In genomic region chr9:36008774-36009300, GRCh38 we compare ENCODE assay signal across 8 cellular contexts. TPM values are rescaled to one million over a fixed set of nuclear protein-coding genes. Genes with fewer than 3 reads are reported as not detected.
DNase-seq lines count a peak whose midpoint lies in the region; ATAC-seq and TF ChIP-seq lines count a peak whose summit lies in the region.

No MANE protein-coding gene starts in this region.

- no peaks in the 10 kb centered on the region for H3K36me3 Mint-ChIP-seq in effector memory CD8-positive, alpha-beta T cell (ENCODE audit: insufficient read depth)

- TF ChIP-seq CTCF in mucosa of descending colon (IDR thresholded peaks at IDR 0.05) = peak; percentile 97

- intact Hi-C loops in mucosa of descending colon (cut with DNase I, micrococcal nuclease) = loop anchor here in 1 of 2 donors (5.0 kb wide), 1 partner anchor 47 kb away; no protein-coding TSS in a partner anchor

- ATAC-seq in HG03439 (IDR thresholded peaks at IDR 0.05; ENCODE audit: unreplicated experiment) (peak; percentile 44), mucosa of descending colon (peak; percentile 83), GM21723 (IDR thresholded peaks at IDR 0.05; ENCODE audit: unreplicated experiment) (no peak)
- ATAC-seq in effector memory CD8-positive, alpha-beta T cell (replicated peaks) = peak; percentile 99

- no peaks in the 10 kb centered on the region for H3K36me3 ChIP-seq in mucosa of descending colon (ENCODE audit: low read depth)

- no peaks in the 10 kb centered on the region for H3K9me3 Mint-ChIP-seq in effector memory CD8-positive, alpha-beta T cell

- no peak overlapping the region for H3K4me3 ChIP-seq in mucosa of descending colon

- peaks cover 53 to 79% of the 10 kb centered on the region in 2 donors for H3K27me3 Mint-ChIP-seq in effector memory CD8-positive, alpha-beta T cell

- H3K4me1 ChIP-seq in mucosa of descending colon (ENCODE audit: low read depth) = peaks cover 11% of the 10 kb centered on the region

- H3K4me1 Mint-ChIP-seq in effector memory CD8-positive, alpha-beta T cell (ENCODE audit: low read depth in 2 of 2) = peaks cover 3 to 6% of the 10 kb centered on the region in 2 donors

- no peak overlapping the region for H3K27ac Mint-ChIP-seq in effector memory CD8-positive, alpha-beta T cell

- no peak overlapping the region for H3K4me3 Mint-ChIP-seq in effector memory CD8-positive, alpha-beta T cell

- DNase-seq in ELR (ENCODE audit: low read depth) (peak; percentile 84), NCI-H748 treated with DMSO at 0.1 percent for 48 hours (lab: John Stamatoyannopoulos, UW) (peak; percentile 25), mucosa of descending colon (peak in 2 of 3 donors; percentile 63 to 77)
- DNase-seq in activated CD8-positive, alpha-beta memory T cell treated with anti-CD3 and anti-CD28 coated beads for 1 hour (ENCODE audit: extremely low read depth in 1 of 2, low read depth in 1 of 2) = peak; percentile 16 to 39
- peak; percentile 64 to 71 (median 67) for DNase-seq in effector memory CD8-positive, alpha-beta T cell
- DNase-seq in stimulated activated CD8-positive, alpha-beta memory T cell treated with anti-CD3 and anti-CD28 coated beads, Interleukin-7, amount 100 ng/mL, for 48 hours (ENCODE audit: extremely low read depth in 1 of 2, low read depth in 1 of 2) = peak; percentile 8 to 47

- no peaks in the 10 kb centered on the region for H3K9me3 ChIP-seq in mucosa of descending colon

RNA-seq across cellular contexts. Expression of gene RECK, which starts 27.9 kb away (rescaled TPM):
- 10 to 100 TPM in 1 of 3 donors, 1 to 10 TPM in 2; 2.1 to 13.0 (median 3.7) TPM for total RNA-seq in mucosa of descending colon

RNA-seq across cellular contexts. Expression of gene OR2S2, which starts 50.9 kb away (rescaled TPM):
- not detected for total RNA-seq in mucosa of descending colon

Comparison
In these comparisons a context has a peak if more than half of its experiments do, and no peak if none do; other contexts are left out.
1. DNase-seq: peak in every context shown above with its lines; median percentile 84 in ELR; 70 in mucosa of descending colon; 67 in effector memory CD8-positive, alpha-beta T cell; 28 in activated CD8-positive, alpha-beta memory T cell treated with anti-CD3 and anti-CD28 coated beads for 1 hour; 28 in stimulated activated CD8-positive, alpha-beta memory T cell treated with anti-CD3 and anti-CD28 coated beads, Interleukin-7, amount 100 ng/mL, for 48 hours; 25 in NCI-H748 treated with DMSO at 0.1 percent for 48 hours.